Comparison of ENCODE assay signal across 1 cellular context in the genomic region with DNA sequence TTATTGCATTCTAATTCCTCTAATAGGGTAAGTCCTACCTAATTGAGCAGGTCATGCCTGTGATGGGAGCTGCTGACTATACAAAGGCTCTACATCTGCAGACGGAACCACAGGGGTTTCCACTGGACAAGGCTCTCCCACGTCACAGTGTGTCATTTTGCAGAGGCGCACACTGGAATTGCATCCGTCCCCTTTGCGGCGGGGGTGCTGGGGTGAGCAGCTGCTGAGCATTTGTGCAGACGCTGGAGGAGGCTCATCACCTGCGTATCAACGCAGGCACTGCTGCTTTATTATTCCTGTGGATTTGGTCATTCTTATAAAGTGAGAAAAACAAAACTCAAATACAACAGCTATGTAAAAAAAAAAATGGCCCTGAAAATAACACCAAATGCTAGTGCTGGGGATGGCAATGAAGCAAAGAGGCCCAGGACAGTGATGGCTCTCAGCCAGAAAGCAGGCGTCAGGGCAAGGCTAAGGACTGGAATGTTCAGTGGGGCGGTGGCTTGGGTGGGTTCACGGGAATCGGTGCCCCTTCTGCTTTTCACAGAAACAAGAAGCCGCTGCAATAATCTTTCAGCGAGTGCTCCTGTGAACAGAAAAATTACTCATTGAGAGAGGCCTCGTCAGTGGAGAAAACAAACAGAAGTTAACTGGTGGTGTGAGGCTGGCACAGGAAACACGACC.
TF ChIP-seq lines count a peak whose summit lies in the region.

No MANE protein-coding gene starts in this region.

TF ChIP-seq in GM23338, 12 proteins besides CTCF, POLR2A, EP300 and RAD21 (continued from another document):
- TF ChIP-seq EZH2 (IDR thresholded peaks at IDR 0.05; ENCODE audit: low read depth, unreplicated experiment) (no peak), POLR2AphosphoS5 (IDR thresholded peaks at IDR 0.05; ENCODE audit: low read depth) (no peak), REST (IDR thresholded peaks at IDR 0.05; ENCODE audit: unreplicated experiment) (no peak)
- TF ChIP-seq, protein P1, sequence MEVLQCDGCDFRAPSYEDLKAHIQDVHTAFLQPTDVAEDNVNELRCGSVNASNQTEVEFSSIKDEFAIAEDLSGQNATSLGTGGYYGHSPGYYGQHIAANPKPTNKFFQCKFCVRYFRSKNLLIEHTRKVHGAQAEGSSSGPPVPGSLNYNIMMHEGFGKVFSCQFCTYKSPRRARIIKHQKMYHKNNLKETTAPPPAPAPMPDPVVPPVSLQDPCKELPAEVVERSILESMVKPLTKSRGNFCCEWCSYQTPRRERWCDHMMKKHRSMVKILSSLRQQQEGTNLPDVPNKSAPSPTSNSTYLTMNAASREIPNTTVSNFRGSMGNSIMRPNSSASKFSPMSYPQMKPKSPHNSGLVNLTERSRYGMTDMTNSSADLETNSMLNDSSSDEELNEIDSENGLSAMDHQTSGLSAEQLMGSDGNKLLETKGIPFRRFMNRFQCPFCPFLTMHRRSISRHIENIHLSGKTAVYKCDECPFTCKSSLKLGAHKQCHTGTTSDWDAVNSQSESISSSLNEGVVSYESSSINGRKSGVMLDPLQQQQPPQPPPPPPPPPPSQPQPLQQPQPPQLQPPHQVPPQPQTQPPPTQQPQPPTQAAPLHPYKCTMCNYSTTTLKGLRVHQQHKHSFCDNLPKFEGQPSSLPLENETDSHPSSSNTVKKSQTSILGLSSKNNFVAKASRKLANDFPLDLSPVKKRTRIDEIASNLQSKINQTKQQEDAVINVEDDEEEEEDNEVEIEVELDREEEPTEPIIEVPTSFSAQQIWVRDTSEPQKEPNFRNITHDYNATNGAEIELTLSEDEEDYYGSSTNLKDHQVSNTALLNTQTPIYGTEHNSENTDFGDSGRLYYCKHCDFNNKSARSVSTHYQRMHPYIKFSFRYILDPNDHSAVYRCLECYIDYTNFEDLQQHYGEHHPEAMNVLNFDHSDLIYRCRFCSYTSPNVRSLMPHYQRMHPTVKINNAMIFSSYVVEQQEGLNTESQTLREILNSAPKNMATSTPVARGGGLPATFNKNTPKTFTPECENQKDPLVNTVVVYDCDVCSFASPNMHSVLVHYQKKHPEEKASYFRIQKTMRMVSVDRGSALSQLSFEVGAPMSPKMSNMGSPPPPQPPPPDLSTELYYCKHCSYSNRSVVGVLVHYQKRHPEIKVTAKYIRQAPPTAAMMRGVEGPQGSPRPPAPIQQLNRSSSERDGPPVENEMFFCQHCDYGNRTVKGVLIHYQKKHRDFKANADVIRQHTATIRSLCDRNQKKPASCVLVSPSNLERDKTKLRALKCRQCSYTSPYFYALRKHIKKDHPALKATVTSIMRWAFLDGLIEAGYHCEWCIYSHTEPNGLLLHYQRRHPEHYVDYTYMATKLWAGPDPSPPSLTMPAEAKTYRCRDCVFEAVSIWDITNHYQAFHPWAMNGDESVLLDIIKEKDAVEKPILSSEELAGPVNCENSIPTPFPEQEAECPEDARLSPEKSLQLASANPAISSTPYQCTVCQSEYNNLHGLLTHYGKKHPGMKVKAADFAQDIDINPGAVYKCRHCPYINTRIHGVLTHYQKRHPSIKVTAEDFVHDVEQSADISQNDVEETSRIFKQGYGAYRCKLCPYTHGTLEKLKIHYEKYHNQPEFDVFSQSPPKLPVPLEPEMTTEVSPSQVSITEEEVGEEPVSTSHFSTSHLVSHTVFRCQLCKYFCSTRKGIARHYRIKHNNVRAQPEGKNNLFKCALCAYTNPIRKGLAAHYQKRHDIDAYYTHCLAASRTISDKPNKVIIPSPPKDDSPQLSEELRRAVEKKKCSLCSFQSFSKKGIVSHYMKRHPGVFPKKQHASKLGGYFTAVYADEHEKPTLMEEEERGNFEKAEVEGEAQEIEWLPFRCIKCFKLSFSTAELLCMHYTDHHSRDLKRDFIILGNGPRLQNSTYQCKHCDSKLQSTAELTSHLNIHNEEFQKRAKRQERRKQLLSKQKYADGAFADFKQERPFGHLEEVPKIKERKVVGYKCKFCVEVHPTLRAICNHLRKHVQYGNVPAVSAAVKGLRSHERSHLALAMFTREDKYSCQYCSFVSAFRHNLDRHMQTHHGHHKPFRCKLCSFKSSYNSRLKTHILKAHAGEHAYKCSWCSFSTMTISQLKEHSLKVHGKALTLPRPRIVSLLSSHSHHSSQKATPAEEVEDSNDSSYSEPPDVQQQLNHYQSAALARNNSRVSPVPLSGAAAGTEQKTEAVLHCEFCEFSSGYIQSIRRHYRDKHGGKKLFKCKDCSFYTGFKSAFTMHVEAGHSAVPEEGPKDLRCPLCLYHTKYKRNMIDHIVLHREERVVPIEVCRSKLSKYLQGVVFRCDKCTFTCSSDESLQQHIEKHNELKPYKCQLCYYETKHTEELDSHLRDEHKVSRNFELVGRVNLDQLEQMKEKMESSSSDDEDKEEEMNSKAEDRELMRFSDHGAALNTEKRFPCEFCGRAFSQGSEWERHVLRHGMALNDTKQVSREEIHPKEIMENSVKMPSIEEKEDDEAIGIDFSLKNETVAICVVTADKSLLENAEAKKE (CRISPR knock-in tag; IDR thresholded peaks at IDR 0.05), result no peak
